Comparison of ENCODE assay signal across 18 cellular contexts in the genomic region with DNA sequence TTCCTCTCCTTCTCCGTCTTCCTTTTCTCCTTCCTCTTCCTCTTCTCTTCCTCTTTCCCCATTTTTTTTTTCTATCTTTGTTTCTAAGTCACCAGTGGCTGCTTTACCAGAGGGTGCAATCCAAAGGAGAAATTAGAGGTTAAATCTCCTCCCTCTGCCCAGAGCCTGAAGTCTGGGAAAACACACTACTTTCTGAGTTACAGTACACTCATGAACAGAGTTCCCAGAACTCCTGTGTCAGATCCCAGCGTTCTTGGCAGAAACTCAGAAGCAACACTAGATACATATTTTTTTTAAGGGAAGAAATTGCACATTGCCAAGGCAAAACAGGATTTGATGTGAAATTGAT.
DNase-seq lines count a peak whose midpoint lies in the region; ATAC-seq and TF ChIP-seq lines count a peak whose summit lies in the region.
"Had no signal": no experiment of that assay in that cellular context is flagged by ENCODE, and none has a peak within 500 bp of the region (broad histone marks: within the 10 kb centered on the region; RNA-seq: fewer than 3 reads in every experiment).

No MANE protein-coding gene starts in this region.

- H3K4me2 ChIP-seq in PC-3 (ENCODE audit: low read length) = peak overlapping the region; percentile 45; the same call in 1 of the 2 replicates

- no TSS peak for BruUV-seq in PC-3 (replicated peaks; lab: Mats Ljungman, UMichigan)
- BruUV-seq in Calu3 (replicated peaks; lab: Mats Ljungman, UMichigan) = no TSS peak

- H3K9me3 Mint-ChIP-seq in mesothelial cell of epicardium (no peaks in the 10 kb centered on the region), Calu3 (ENCODE audit: low read depth, unreplicated experiment) (no peaks in the 10 kb centered on the region)
- H3K9me3 Mint-ChIP-seq: IgD-negative memory B cell; stimulated activated effector memory CD8-positive, alpha-beta T cell treated with anti-CD3 and anti-CD28 coated beads, Interleukin-12 subunit alpha, Interleukin-12 subunit beta, amount 100 ng/mL, for 72 hours; T-cell had no signal

- H3K36me3 ChIP-seq in PC-3 (ENCODE audit: low read depth, low read length) (no peaks in the 10 kb centered on the region), testis (ENCODE audit: low read depth, missing control alignments) (no peaks in the 10 kb centered on the region)
- H3K36me3 ChIP-seq: adrenal gland had no signal

- H3K4me3 ChIP-seq in PC-3 (ENCODE audit: low read length) (no peak overlapping the region), coronary artery (peak overlapping the region; percentile 45), testis (no peak overlapping the region)
- H3K4me3 ChIP-seq: adrenal gland, mucosa of descending colon had no signal

- POLR2A ChIA-PET in PC-3 (lab: Charles Lee; ENCODE audit: unreplicated experiment) = no interaction called here

- intact Hi-C loops in PC-3 (cut with micrococcal nuclease) (loop anchor here (5.0 kb wide), 1 partner anchor 866 kb away; no protein-coding TSS in a partner anchor), testis (cut with DNase I; ENCODE audit: low total_unique reads) (no loop called here), Calu3 (cut with micrococcal nuclease; ENCODE audit: unreplicated experiment) (loop anchor here (1.0 to 5.0 kb wide), 4 partner anchors 586 to 1166 kb away; partner anchors contain the start of gene PRDM6)

- WGBS in testis, 2 donors = 35 to 53% methylated on average over 2 of the region's 2 CpGs

- no peaks in the 10 kb centered on the region for H4K20me1 ChIP-seq in PC-3 (ENCODE audit: low read length)

- TF ChIP-seq POLR2A in testis (IDR thresholded peaks at IDR 0.05) = no peak

- H2AFZ ChIP-seq in PC-3 (ENCODE audit: low read length) = 0 out of 2 replicates have a peak overlapping the region, but pooled peaks have one; percentile 49

- no peaks in the 10 kb centered on the region for H3K27me3 ChIP-seq in PC-3 (ENCODE audit: low read length)
- H3K27me3 ChIP-seq in testis = no peaks in the 10 kb centered on the region
- H3K27me3 ChIP-seq: adrenal gland had no signal

- CTCF ChIA-PET in PC-3 (lab: Charles Lee) (interaction anchor here (0.7 kb wide), 1 partner anchor 1034 kb away, joined by 7 read pairs; no protein-coding TSS in a partner anchor), Calu3 (lab: Charles Lee) (interaction anchor here (0.6 to 0.7 kb wide), 4 partner anchors 16 to 522 kb away, joined by 3 to 6 read pairs (median 4); no protein-coding TSS in a partner anchor)

- no peak for DNase-seq in PC-3
- no peak for DNase-seq in coronary artery (ENCODE audit: low spot score)
- DNase-seq in mesothelial cell of epicardium (ENCODE audit: low spot score in 2 of 2, unreplicated experiment in 2 of 2) = no peak
- DNase-seq in testis = peak; percentile 55
- no peak for DNase-seq in activated T-cell treated with anti-CD3 and anti-CD28 coated beads for 4 hours
- DNase-seq in Calu3 = no peak
- DNase-seq in cerebellar cortex (ENCODE audit: low spot score) = no peak
- no peak for DNase-seq in activated effector memory CD4-positive, alpha-beta T cell treated with anti-CD3 and anti-CD28 coated beads, Interleukin-2, amount 50 U/mL, for 16 hours
- DNase-seq: activated T-cell treated with anti-CD3 and anti-CD28 coated beads, Interleukin-2, amount 50 U/mL, for 48 hours; CD4-positive, CD25-positive, alpha-beta regulatory T cell; effector memory CD4-positive, alpha-beta T cell; stimulated activated CD4-positive, alpha-beta T cell treated with anti-CD3 and anti-CD28 coated beads, Interleukin-4, amount 100 ng/mL, for 24 hours; T-cell had no signal

- H3K27ac ChIP-seq in PC-3 (ENCODE audit: low read length) (no peak overlapping the region), coronary artery (peak overlapping the region; percentile 32 to 68), testis (peak overlapping the region in 1 of 2 donors; percentile 36)
- H3K27ac ChIP-seq: adrenal gland had no signal

- H3K9ac ChIP-seq in PC-3 (ENCODE audit: low read length) = no peak overlapping the region

- no peak for ATAC-seq in PC-3
- ATAC-seq: activated CD4-positive, alpha-beta T cell treated with anti-CD3 and anti-CD28 coated beads for 36 hours; stimulated activated effector memory CD8-positive, alpha-beta T cell treated with anti-CD3 and anti-CD28 coated beads, Interleukin-12 subunit alpha, Interleukin-12 subunit beta, amount 100 ng/mL, for 72 hours; T-cell had no signal

- H3K9me2 ChIP-seq in PC-3 (replicated peaks; ENCODE audit: low read length) = no peaks in the 10 kb centered on the region

- H3K27me3 Mint-ChIP-seq in mesothelial cell of epicardium (ENCODE audit: low read depth) = no peaks in the 10 kb centered on the region
- H3K27me3 Mint-ChIP-seq in Calu3 (ENCODE audit: unreplicated experiment) = no peaks in the 10 kb centered on the region
- H3K27me3 Mint-ChIP-seq: CD4-positive, CD25-positive, alpha-beta regulatory T cell had no signal

- no peaks in the 10 kb centered on the region for H3K79me2 ChIP-seq in PC-3 (ENCODE audit: low read length)

- H3K4me1 Mint-ChIP-seq in mesothelial cell of epicardium (peaks cover 53% of the 10 kb centered on the region), Calu3 (ENCODE audit: low read depth, unreplicated experiment) (no peaks in the 10 kb centered on the region)
- H3K4me1 Mint-ChIP-seq: activated CD4-positive, alpha-beta T cell treated with anti-CD3 and anti-CD28 coated beads for 36 hours; CD4-positive, CD25-positive, alpha-beta regulatory T cell; stimulated activated effector memory CD8-positive, alpha-beta T cell treated with anti-CD3 and anti-CD28 coated beads, Interleukin-12 subunit alpha, Interleukin-12 subunit beta, amount 100 ng/mL, for 72 hours; T-cell had no signal

- H3K27ac Mint-ChIP-seq in mesothelial cell of epicardium (peak overlapping the region; percentile 74), Calu3 (ENCODE audit: unreplicated experiment) (no peak overlapping the region)
- H3K27ac Mint-ChIP-seq: activated CD4-positive, alpha-beta T cell treated with anti-CD3 and anti-CD28 coated beads for 36 hours; CD4-positive, CD25-positive, alpha-beta regulatory T cell; IgD-negative memory B cell; stimulated activated effector memory CD8-positive, alpha-beta T cell treated with anti-CD3 and anti-CD28 coated beads, Interleukin-12 subunit alpha, Interleukin-12 subunit beta, amount 100 ng/mL, for 72 hours; T-cell had no signal

- H3K36me3 Mint-ChIP-seq in mesothelial cell of epicardium (no peaks in the 10 kb centered on the region), Calu3 (ENCODE audit: insufficient read depth, unreplicated experiment) (no peaks in the 10 kb centered on the region)
- H3K36me3 Mint-ChIP-seq: CD4-positive, CD25-positive, alpha-beta regulatory T cell; IgD-negative memory B cell; stimulated activated effector memory CD8-positive, alpha-beta T cell treated with anti-CD3 and anti-CD28 coated beads, Interleukin-12 subunit alpha, Interleukin-12 subunit beta, amount 100 ng/mL, for 72 hours; T-cell had no signal

- no peaks in the 10 kb centered on the region for H3K4me1 ChIP-seq in PC-3 (ENCODE audit: insufficient read depth, low read length)
- no peaks in the 10 kb centered on the region for H3K4me1 ChIP-seq in testis
- H3K4me1 ChIP-seq: adrenal gland had no signal

- H3K9me3 ChIP-seq in PC-3 (ENCODE audit: low read length) (no peaks in the 10 kb centered on the region), testis (no peaks in the 10 kb centered on the region)
- H3K9me3 ChIP-seq: adrenal gland, mucosa of descending colon had no signal

- H3K4me3 Mint-ChIP-seq in mesothelial cell of epicardium (peak overlapping the region; percentile 1), Calu3 (ENCODE audit: low read depth, unreplicated experiment) (no peak overlapping the region)
- H3K4me3 Mint-ChIP-seq: activated CD4-positive, alpha-beta T cell treated with anti-CD3 and anti-CD28 coated beads for 36 hours; CD4-positive, CD25-positive, alpha-beta regulatory T cell; IgD-negative memory B cell; stimulated activated effector memory CD8-positive, alpha-beta T cell treated with anti-CD3 and anti-CD28 coated beads, Interleukin-12 subunit alpha, Interleukin-12 subunit beta, amount 100 ng/mL, for 72 hours; T-cell had no signal

- no peaks in the 10 kb centered on the region for H3F3A ChIP-seq in PC-3 (ENCODE audit: low read length, unreplicated experiment)

- TF ChIP-seq CTCF in PC-3 (conservative IDR thresholded peaks at IDR 0.05; ENCODE audit: low read depth, low read length) (no peak), coronary artery (IDR thresholded peaks at IDR 0.05) (no peak), mesothelial cell of epicardium (IDR thresholded peaks at IDR 0.05; ENCODE audit: unreplicated experiment) (no peak), testis (IDR thresholded peaks at IDR 0.05) (no peak), Calu3 (IDR thresholded peaks at IDR 0.05; ENCODE audit: unreplicated experiment) (no peak)
